ENCODE assay signal across 16 cellular contexts in the genomic region with DNA sequence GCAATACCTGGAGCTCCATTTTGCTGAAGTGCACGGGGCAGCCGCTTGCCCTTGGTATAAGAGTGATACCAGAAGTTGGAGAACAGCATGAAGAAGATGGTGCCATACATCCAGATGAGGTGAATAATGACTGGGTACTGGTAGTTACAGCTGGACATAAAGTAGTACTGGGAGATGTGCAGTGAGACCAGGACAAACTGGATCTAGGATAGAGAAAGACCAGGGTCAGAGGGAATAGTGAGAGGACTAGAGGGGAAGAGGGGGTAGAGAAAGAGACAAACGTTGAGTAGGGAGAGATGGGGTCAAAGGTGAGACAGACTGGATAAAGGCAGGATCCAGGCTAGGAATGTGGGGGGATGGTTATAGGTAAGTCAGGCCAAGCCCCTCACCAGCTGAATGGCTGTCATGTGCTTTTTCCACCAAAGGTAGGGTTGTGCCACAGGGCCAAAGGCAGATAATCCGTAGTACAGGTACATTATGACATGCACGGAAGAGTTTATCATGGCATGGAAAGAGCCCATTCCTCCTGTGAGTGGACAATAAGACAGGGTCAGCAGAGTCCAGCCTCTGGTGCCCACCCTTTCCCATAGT. TPM values are rescaled to one million over a fixed set of nuclear protein-coding genes. Genes with fewer than 3 reads are reported as not detected.
DNase-seq lines count a peak whose midpoint lies in the region; ATAC-seq and TF ChIP-seq lines count a peak whose summit lies in the region.
"Had no signal": no experiment of that assay in that cellular context is flagged by ENCODE, and none has a peak within 500 bp of the region (broad histone marks: within the 10 kb centered on the region; RNA-seq: fewer than 3 reads in every experiment).

No MANE protein-coding gene starts in this region.

- no peaks in the 10 kb centered on the region for H3K9me3 ChIP-seq in BLaER1 treated with 17β-estradiol and CSF1 and Interleukin-3, amounts not matched to agents 10 nM and 100 nM (replicated peaks in 1 of 11)
- no peaks in the 10 kb centered on the region for H3K9me3 ChIP-seq in CD8-positive, alpha-beta T cell (ENCODE audit: low read length)
- H3K9me3 ChIP-seq: mucosa of descending colon, transverse colon had no signal

- H3K9ac ChIP-seq in BLaER1 treated with 17β-estradiol and CSF1 and Interleukin-3, amounts not matched to agents 10 nM and 100 nM: peak overlapping the region in 7 of 11 experiments; percentile 31 to 62 (median 44); a peak in 8 of 22 replicates
- H3K9ac ChIP-seq: parathyroid adenoma had no signal

- ATAC-seq in CD8-positive, alpha-beta T cell: no peak
- no peak for ATAC-seq in memory B cell (ENCODE audit: low read depth)
- no peak for ATAC-seq in HG03045 (IDR thresholded peaks at IDR 0.05; ENCODE audit: unreplicated experiment)
- ATAC-seq in HG03469 (IDR thresholded peaks at IDR 0.05; ENCODE audit: unreplicated experiment): no peak
- ATAC-seq: mucosa of descending colon, T-cell had no signal

- no peak overlapping the region for H3K4me3 Mint-ChIP-seq in CD8-positive, alpha-beta T cell
- no peak overlapping the region for H3K4me3 Mint-ChIP-seq in memory B cell
- H3K4me3 Mint-ChIP-seq: T-cell had no signal

- H3K4me2 ChIP-seq in BLaER1 treated with 17β-estradiol and CSF1 and Interleukin-3, amounts not matched to agents 10 nM and 100 nM: peak overlapping the region in 8 of 11 experiments; percentile 46 to 100 (median 98); a peak in 14 of 22 replicates
- H3K4me2 ChIP-seq: smooth muscle cell had no signal

- peaks cover 24 to 80% (median 64%) of the 10 kb centered on the region in 11 experiments; a peak in 21 of 22 replicates for H4K20me1 ChIP-seq in BLaER1 treated with 17β-estradiol and CSF1 and Interleukin-3, amounts not matched to agents 10 nM and 100 nM

- CTCF ChIA-PET in CD8-positive, alpha-beta T cell (lab: Charles Lee): interaction anchor here (1.4 kb wide), 1 partner anchor 20 kb away, joined by 3 read pairs; no protein-coding TSS in a partner anchor

- TF ChIP-seq CTCF in CD8-positive, alpha-beta T cell (IDR thresholded peaks at IDR 0.05): no peak
- no peak for TF ChIP-seq CTCF in VCaP (conservative IDR thresholded peaks at IDR 0.05)

- peaks cover 63 to 86% (median 84%) of the 10 kb centered on the region in 10 experiments for H3K4me1 ChIP-seq in BLaER1 treated with 17β-estradiol and CSF1 and Interleukin-3, amounts not matched to agents 10 nM and 100 nM
- H3K4me1 ChIP-seq in CD8-positive, alpha-beta T cell (ENCODE audit: insufficient read depth, low read length): peaks cover 21% of the 10 kb centered on the region

- intact Hi-C loops in CD8-positive, alpha-beta T cell (cut with DNase I, micrococcal nuclease): loop anchor here (10.0 kb wide), 2 partner anchors 429 to 909 kb away; a partner anchor contains a TSS

- H3K4me3 ChIP-seq in BLaER1 treated with 17β-estradiol and CSF1 and Interleukin-3, amounts not matched to agents 10 nM and 100 nM: peak overlapping the region in 1 of 10 experiments; percentile 32; a peak in 1 of 20 replicates
- no peak overlapping the region for H3K4me3 ChIP-seq in CD8-positive, alpha-beta T cell (ENCODE audit: low read depth, low read length)
- H3K4me3 ChIP-seq: mucosa of descending colon, smooth muscle cell, transverse colon had no signal

- H3K27ac Mint-ChIP-seq in CD8-positive, alpha-beta T cell: peak overlapping the region; percentile 81
- H3K27ac Mint-ChIP-seq in memory B cell: peak overlapping the region; percentile 14
- H3K27ac Mint-ChIP-seq: T-cell had no signal

- no peak for DNase-seq in CD8-positive, alpha-beta T cell
- DNase-seq in memory B cell (ENCODE audit: low spot score in 2 of 2) (no peak), NCI-H146 treated with DMSO at 0.1 percent for 48 hours (lab: John Stamatoyannopoulos, UW; ENCODE audit: unreplicated experiment) (no peak)
- DNase-seq: amniotic stem cell, NCI-H1092, NCI-H748 treated with DMSO at 0.1 percent for 48 hours, RPMI8226, T-cell had no signal

- POLR2A ChIA-PET in CD8-positive, alpha-beta T cell (lab: Charles Lee): no interaction called here

- peaks cover 56 to 67% (median 63%) of the 10 kb centered on the region in 11 experiments for H3K36me3 ChIP-seq in BLaER1 treated with 17β-estradiol and CSF1 and Interleukin-3, amounts not matched to agents 10 nM and 100 nM
- peaks cover 14% of the 10 kb centered on the region for H3K36me3 ChIP-seq in CD8-positive, alpha-beta T cell (ENCODE audit: insufficient read depth, low read length)

- peak overlapping the region in 7 of 11 experiments; percentile 17 to 62 (median 47); a peak in 10 of 22 replicates for H3K27ac ChIP-seq in BLaER1 treated with 17β-estradiol and CSF1 and Interleukin-3, amounts not matched to agents 10 nM and 100 nM
- H3K27ac ChIP-seq in CD8-positive, alpha-beta T cell (ENCODE audit: low read depth, low read length): no peak overlapping the region
- 0 out of 2 replicates have a peak overlapping the region, but pooled peaks have one; percentile 5 for H3K27ac ChIP-seq in VCaP
- H3K27ac ChIP-seq: parathyroid adenoma had no signal

- H3K27me3 Mint-ChIP-seq in CD8-positive, alpha-beta T cell (ENCODE audit: low read depth): no peaks in the 10 kb centered on the region
- no peaks in the 10 kb centered on the region for H3K27me3 Mint-ChIP-seq in memory B cell
- H3K27me3 Mint-ChIP-seq: T-cell had no signal

- peaks cover 54% of the 10 kb centered on the region for H3K36me3 Mint-ChIP-seq in CD8-positive, alpha-beta T cell
- peaks cover 30% of the 10 kb centered on the region for H3K36me3 Mint-ChIP-seq in memory B cell

- H3K4me1 Mint-ChIP-seq in CD8-positive, alpha-beta T cell (ENCODE audit: low read depth): peaks cover 36% of the 10 kb centered on the region
- peaks cover 33% of the 10 kb centered on the region for H3K4me1 Mint-ChIP-seq in memory B cell

- no peaks in the 10 kb centered on the region for H3K27me3 ChIP-seq in BLaER1 treated with 17β-estradiol and CSF1 and Interleukin-3, amounts not matched to agents 10 nM and 100 nM
- H3K27me3 ChIP-seq in CD8-positive, alpha-beta T cell (ENCODE audit: insufficient read depth, low read length): no peaks in the 10 kb centered on the region
- H3K27me3 ChIP-seq: transverse colon had no signal

- no peaks in the 10 kb centered on the region for H3K9me3 Mint-ChIP-seq in CD8-positive, alpha-beta T cell
- H3K9me3 Mint-ChIP-seq in memory B cell: no peaks in the 10 kb centered on the region
- H3K9me3 Mint-ChIP-seq: T-cell had no signal

RNA-seq across cellular contexts. Expression of a gene that starts 3.8 kb away (rescaled TPM):
- total RNA-seq in CD8-positive, alpha-beta T cell: 10 to 100 TPM; 24.6 to 25.6 TPM

RNA-seq across cellular contexts. Expression of a gene that starts 5.2 kb away (rescaled TPM):
- total RNA-seq in CD8-positive, alpha-beta T cell: 1 to 10 TPM in 1 of 2 experiments, under 1 TPM in 1; 0.92 to 1.3 TPM

RNA-seq across cellular contexts. Expression of a gene that starts 25.6 kb away (rescaled TPM):
- 10 to 100 TPM; 18.8 to 20.2 TPM for total RNA-seq in CD8-positive, alpha-beta T cell

RNA-seq across cellular contexts. Expression of a gene that starts 25.7 kb away (rescaled TPM):
- total RNA-seq in CD8-positive, alpha-beta T cell: 10 to 100 TPM; 57.0 to 64.4 TPM

RNA-seq across cellular contexts. Expression of a gene that starts 26.4 kb away (rescaled TPM):
- total RNA-seq in CD8-positive, alpha-beta T cell: not detected
- total RNA-seq: smooth muscle cell had no signal
